Comparison of ENCODE assay signal across 24 cellular contexts in the genomic region with DNA sequence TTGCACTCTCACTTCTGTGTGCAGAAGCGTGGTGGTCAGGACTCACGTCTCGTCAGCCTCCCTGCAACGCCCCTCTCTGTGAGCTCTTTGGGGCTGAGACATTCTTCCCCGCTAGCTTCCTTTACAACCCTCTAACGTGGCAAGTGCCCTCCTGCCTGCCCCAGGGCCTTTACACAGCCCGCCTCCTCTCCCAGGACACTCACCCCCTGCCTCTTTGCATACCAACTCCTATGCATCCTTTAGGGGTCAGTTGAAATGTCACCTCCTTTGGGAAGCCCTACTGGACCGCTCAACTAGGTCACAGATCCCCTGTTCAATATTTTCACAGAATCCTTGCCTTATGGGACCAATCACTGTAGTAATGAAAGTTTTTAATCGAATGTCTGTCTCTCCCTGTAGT.
DNase-seq lines count a peak whose midpoint lies in the region; ATAC-seq and TF ChIP-seq lines count a peak whose summit lies in the region.
"Had no signal": no experiment of that assay in that cellular context is flagged by ENCODE, and none has a peak within 500 bp of the region (broad histone marks: within the 10 kb centered on the region; RNA-seq: fewer than 3 reads in every experiment).

No MANE protein-coding gene starts in this region.

- no peak for TF ChIP-seq EP300 in sigmoid colon (IDR thresholded peaks at IDR 0.05)

- H3K27me3 ChIP-seq in A673 (replicated peaks; ENCODE audit: insufficient read depth, low read depth, low read length, poor library complexity), result no peaks in the 10 kb centered on the region
- H3K27me3 ChIP-seq in sigmoid colon, result peaks cover 0 to 6% (median 0%) of the 10 kb centered on the region in 3 donors

- TF ChIP-seq CTCF in neural crest cell (conservative IDR thresholded peaks at IDR 0.05) (no peak), A673 (conservative IDR thresholded peaks at IDR 0.05; ENCODE audit: low read depth, low read length) (no peak), sigmoid colon (IDR thresholded peaks at IDR 0.05) (no peak)

- H3K9me3 ChIP-seq in T-helper 17 cell (ENCODE audit: control insufficient read depth, low read length, poor library complexity, severe bottlenecking), result no peaks in the 10 kb centered on the region
- H3K9me3 ChIP-seq in A673 (ENCODE audit: low read depth, low read length, poor library complexity, severe bottlenecking), result no peaks in the 10 kb centered on the region
- no peaks in the 10 kb centered on the region for H3K9me3 ChIP-seq in sigmoid colon

- CTCF ChIA-PET in activated CD4-positive, alpha-beta T cell treated with anti-CD3 and anti-CD28 coated beads, Interleukin-2, amount 10 ng/mL, durations not matched to agents 7 days and 5 days (lab: Charles Lee), result no interaction called here
- CTCF ChIA-PET in A673 (lab: Charles Lee), result no interaction called here

- H3K36me3 Mint-ChIP-seq in activated CD4-positive, alpha-beta T cell treated with anti-CD3 and anti-CD28 coated beads, Interleukin-2, amount 10 ng/mL, durations not matched to agents 7 days and 5 days (ENCODE audit: low read depth), result no peaks in the 10 kb centered on the region
- peaks cover 4% of the 10 kb centered on the region for H3K36me3 Mint-ChIP-seq in T-helper 17 cell (ENCODE audit: low read depth)
- no peaks in the 10 kb centered on the region for H3K36me3 Mint-ChIP-seq in neural crest cell (ENCODE audit: low read depth)
- no peaks in the 10 kb centered on the region for H3K36me3 Mint-ChIP-seq in effector memory CD8-positive, alpha-beta T cell (ENCODE audit: insufficient read depth)

- H3K4me1 ChIP-seq in A673 (ENCODE audit: insufficient read depth, low read length, poor library complexity, severe bottlenecking) (no peaks in the 10 kb centered on the region), sigmoid colon (no peaks in the 10 kb centered on the region)

- H3K27ac ChIP-seq in A673 (ENCODE audit: low read depth, low read length, poor library complexity, severe bottlenecking), result no peak overlapping the region
- H3K27ac ChIP-seq in sigmoid colon, result no peak overlapping the region

- POLR2A ChIA-PET in activated CD4-positive, alpha-beta T cell treated with anti-CD3 and anti-CD28 coated beads, Interleukin-2, amount 10 ng/mL, durations not matched to agents 7 days and 5 days (lab: Charles Lee), result no interaction called here
- POLR2A ChIA-PET in A673 (lab: Charles Lee; ENCODE audit: low non-redundant PET), result no interaction called here

- no peak for TF ChIP-seq POLR2A in sigmoid colon (IDR thresholded peaks at IDR 0.05)

- ATAC-seq in T-helper 17 cell, result no peak
- no peak for ATAC-seq in HG02610 (IDR thresholded peaks at IDR 0.05; ENCODE audit: unreplicated experiment)
- ATAC-seq in effector memory CD8-positive, alpha-beta T cell (replicated peaks), result no peak
- ATAC-seq: GM23338, HCT116, K562, Panc1 had no signal

- no peak overlapping the region for H3K4me3 Mint-ChIP-seq in activated CD4-positive, alpha-beta T cell treated with anti-CD3 and anti-CD28 coated beads, Interleukin-2, amount 10 ng/mL, durations not matched to agents 7 days and 5 days
- no peak overlapping the region for H3K4me3 Mint-ChIP-seq in T-helper 17 cell
- no peak overlapping the region for H3K4me3 Mint-ChIP-seq in neural crest cell
- no peak overlapping the region for H3K4me3 Mint-ChIP-seq in effector memory CD8-positive, alpha-beta T cell
- H3K4me3 Mint-ChIP-seq: CD4-positive, alpha-beta T cell; GM23338 had no signal

- no peaks in the 10 kb centered on the region for H3K36me3 ChIP-seq in A673 (ENCODE audit: insufficient read depth, low read length, poor library complexity, severe bottlenecking)
- no peaks in the 10 kb centered on the region for H3K36me3 ChIP-seq in sigmoid colon

- H3K9me3 Mint-ChIP-seq in activated CD4-positive, alpha-beta T cell treated with anti-CD3 and anti-CD28 coated beads, Interleukin-2, amount 10 ng/mL, durations not matched to agents 7 days and 5 days, result no peaks in the 10 kb centered on the region
- H3K9me3 Mint-ChIP-seq in neural crest cell, result no peaks in the 10 kb centered on the region
- no peaks in the 10 kb centered on the region for H3K9me3 Mint-ChIP-seq in effector memory CD8-positive, alpha-beta T cell
- H3K9me3 Mint-ChIP-seq: CD4-positive, alpha-beta T cell; GM23338 had no signal

- H3K27ac Mint-ChIP-seq in activated CD4-positive, alpha-beta T cell treated with anti-CD3 and anti-CD28 coated beads, Interleukin-2, amount 10 ng/mL, durations not matched to agents 7 days and 5 days, result peak overlapping the region; percentile 3
- H3K27ac Mint-ChIP-seq in T-helper 17 cell, result peak overlapping the region; percentile 75
- H3K27ac Mint-ChIP-seq in neural crest cell (ENCODE audit: unreplicated experiment), result peak overlapping the region; percentile 85
- no peak overlapping the region for H3K27ac Mint-ChIP-seq in effector memory CD8-positive, alpha-beta T cell
- H3K27ac Mint-ChIP-seq: CD4-positive, alpha-beta T cell; GM23338 had no signal

- no peak overlapping the region for H3K4me3 ChIP-seq in A673 (ENCODE audit: low read depth, low read length, poor library complexity, severe bottlenecking)
- H3K4me3 ChIP-seq in sigmoid colon, result no peak overlapping the region
- H3K4me3 ChIP-seq: GM23338, K562 had no signal

- intact Hi-C loops in A673 (cut with micrococcal nuclease; ENCODE audit: unreplicated experiment), result no loop called here
- intact Hi-C loops in sigmoid colon (cut with DNase I), result no loop called here

- DNase-seq in activated CD4-positive, alpha-beta T cell treated with anti-CD3 and anti-CD28 coated beads, Interleukin-2, amount 10 ng/mL, durations not matched to agents 7 days and 5 days, result no peak
- DNase-seq in activated CD4-positive, alpha-beta T cell treated with anti-CD3 and anti-CD28 coated beads for 48 hours, result no peak
- DNase-seq in T-helper 17 cell (no peak), neural crest cell (ENCODE audit: low read depth, low spot score) (no peak), A673 (ENCODE audit: low spot score) (no peak), sigmoid colon (no peak)
- no peak for DNase-seq in effector memory CD8-positive, alpha-beta T cell
- DNase-seq: 8988T; CD4-positive, alpha-beta T cell; DND-41; MM.1S; NCI-H1092 treated with DMSO at 0.1 percent for 48 hours; NCI-H1436 treated with DMSO at 0.1 percent for 48 hours; NCI-H1930; NCI-H2227 treated with DMSO at 0.1 percent for 48 hours; NCI-H510A treated with DMSO at 0.1 percent for 48 hours; NCI-H748 treated with DMSO at 0.1 percent for 48 hours; NK-92 treated with Interleukin-12 subunit alpha and Interleukin-12 subunit beta, amount 100 ng/mL, for 24 hours; T-helper 1 cell had no signal

- H3K27me3 Mint-ChIP-seq in activated CD4-positive, alpha-beta T cell treated with anti-CD3 and anti-CD28 coated beads, Interleukin-2, amount 10 ng/mL, durations not matched to agents 7 days and 5 days, result no peaks in the 10 kb centered on the region
- peaks cover 13% of the 10 kb centered on the region for H3K27me3 Mint-ChIP-seq in T-helper 17 cell
- no peaks in the 10 kb centered on the region for H3K27me3 Mint-ChIP-seq in neural crest cell (ENCODE audit: low read depth)
- peaks cover 10 to 33% of the 10 kb centered on the region in 2 donors for H3K27me3 Mint-ChIP-seq in effector memory CD8-positive, alpha-beta T cell
- H3K27me3 Mint-ChIP-seq: CD4-positive, alpha-beta T cell had no signal

- WGBS in sigmoid colon, 2 donors, result 86 to 88% methylated on average over 9 of the region's 9 CpGs

- BruUV-seq in A673 (replicated peaks; lab: Mats Ljungman, UMichigan), result no TSS peak

- peaks cover 18% of the 10 kb centered on the region for H3K4me1 Mint-ChIP-seq in activated CD4-positive, alpha-beta T cell treated with anti-CD3 and anti-CD28 coated beads, Interleukin-2, amount 10 ng/mL, durations not matched to agents 7 days and 5 days
- H3K4me1 Mint-ChIP-seq in T-helper 17 cell (peaks cover 11% of the 10 kb centered on the region), neural crest cell (peaks cover 42% of the 10 kb centered on the region)
- peaks cover 0 to 2% of the 10 kb centered on the region in 2 donors for H3K4me1 Mint-ChIP-seq in effector memory CD8-positive, alpha-beta T cell (ENCODE audit: low read depth in 2 of 2)

Comparison
In these comparisons a context has a peak if more than half of its experiments do, and no peak if none do; other contexts are left out.
1. H3K27ac Mint-ChIP-seq: peak in activated CD4-positive, alpha-beta T cell treated with anti-CD3 and anti-CD28 coated beads, Interleukin-2, amount 10 ng/mL, durations not matched to agents 7 days and 5 days (single experiment), T-helper 17 cell (single experiment) and neural crest cell (single experiment); none in effector memory CD8-positive, alpha-beta T cell (0 of 2).